Comparison of ENCODE assay signal across 19 cellular contexts in genomic region chr15:31148622-31149505, GRCh38. TPM values are rescaled to one million over a fixed set of nuclear protein-coding genes. Genes with fewer than 3 reads are reported as not detected.
"Had no signal": no experiment of that assay in that cellular context is flagged by ENCODE, and none has a peak within 500 bp of the region (broad histone marks: within the 10 kb centered on the region; RNA-seq: fewer than 3 reads in every experiment).

No MANE protein-coding gene starts in this region.

- H3K9me3 ChIP-seq: body of pancreas, gastrocnemius medialis, lower lobe of right lung, suprapubic skin had no signal

- DNase-seq: activated CD4-positive, alpha-beta T cell treated with anti-CD3 and anti-CD28 coated beads for 4 hours; activated naive CD4-positive, alpha-beta T cell treated with anti-CD3 and anti-CD28 coated beads, Interleukin-2, amount 50 U/mL, for 16 hours; activated T-cell treated with anti-CD3 and anti-CD28 coated beads for 4 hours; body of pancreas; cortex of kidney; effector CD8-positive, alpha-beta T cell; gastrocnemius medialis; lower lobe of right lung; midbrain; stimulated activated CD4-positive, alpha-beta T cell treated with anti-CD3 and anti-CD28 coated beads, Interleukin-2, amount 100 ng/mL, for 48 hours; stimulated activated naive CD4-positive, alpha-beta T cell treated with Interleukin-2 at 50 U/mL for 16 hours; T-cell; T1000; WERI-Rb-1 had no signal

- H3K4me3 ChIP-seq: body of pancreas, gastrocnemius medialis, lower lobe of right lung, suprapubic skin had no signal

- H3K9me3 Mint-ChIP-seq: activated T-helper 17 cell treated with anti-CD3 and anti-CD28 coated beads, Interleukin-2, amount 50 U/mL, for 72 hours; central memory CD8-positive, alpha-beta T cell; T-cell had no signal

- H3K36me3 Mint-ChIP-seq: T-cell had no signal

- FAIRE-seq: urothelium cell line had no signal

- H3K36me3 ChIP-seq: gastrocnemius medialis, lower lobe of right lung, suprapubic skin, WERI-Rb-1 had no signal

- H3K27ac ChIP-seq: body of pancreas, epithelial cell of prostate, gastrocnemius medialis, lower lobe of right lung, suprapubic skin, WERI-Rb-1 had no signal

- H3K27me3 ChIP-seq: body of pancreas, gastrocnemius medialis, suprapubic skin had no signal

- H3K4me1 ChIP-seq: body of pancreas, gastrocnemius medialis, lower lobe of right lung, suprapubic skin had no signal

- H3K4me1 Mint-ChIP-seq: activated T-helper 17 cell treated with anti-CD3 and anti-CD28 coated beads, Interleukin-2, amount 50 U/mL, for 72 hours; central memory CD8-positive, alpha-beta T cell; T-cell had no signal

- ATAC-seq: activated T-helper 17 cell treated with anti-CD3 and anti-CD28 coated beads, Interleukin-2, amount 50 U/mL, for 72 hours; body of pancreas; gastrocnemius medialis; T-cell had no signal

- H3K27ac Mint-ChIP-seq: activated T-helper 17 cell treated with anti-CD3 and anti-CD28 coated beads, Interleukin-2, amount 50 U/mL, for 72 hours; T-cell had no signal

- H3K4me3 Mint-ChIP-seq: activated T-helper 17 cell treated with anti-CD3 and anti-CD28 coated beads, Interleukin-2, amount 50 U/mL, for 72 hours; central memory CD8-positive, alpha-beta T cell; T-cell had no signal

- H3K27me3 Mint-ChIP-seq: activated T-helper 17 cell treated with anti-CD3 and anti-CD28 coated beads, Interleukin-2, amount 50 U/mL, for 72 hours had no signal

RNA-seq across cellular contexts. Expression of gene TRPM1, which starts 47.3 kb away (rescaled TPM):
- total RNA-seq: activated T-helper 17 cell treated with anti-CD3 and anti-CD28 coated beads, Interleukin-2, amount 50 U/mL, for 72 hours; body of pancreas; gastrocnemius medialis; lower lobe of right lung; T-cell had no signal
